ENCODE assay signal across 27 cellular contexts in the genomic region with DNA sequence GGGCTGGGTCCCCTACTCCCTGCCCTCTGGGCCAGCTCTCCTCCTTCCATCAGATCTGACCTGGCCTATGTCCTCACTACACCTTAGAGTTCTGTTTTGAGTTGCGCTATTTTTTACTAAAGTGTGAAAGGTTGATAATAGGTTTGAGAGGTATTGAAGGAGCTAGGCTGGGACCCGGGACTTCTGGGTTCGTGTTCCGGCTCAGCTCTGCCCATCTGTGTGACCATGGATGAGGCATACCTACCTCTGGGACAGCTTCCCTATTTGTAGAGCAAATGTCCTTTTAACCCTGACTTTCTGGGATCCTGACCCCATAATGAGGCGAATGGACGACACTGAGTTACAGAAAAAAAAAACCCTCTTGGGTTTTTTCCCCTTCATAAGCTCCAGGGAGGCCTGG. TPM values are rescaled to one million over a fixed set of nuclear protein-coding genes. Genes with fewer than 3 reads are reported as not detected.
DNase-seq lines count a peak whose midpoint lies in the region; ATAC-seq and TF ChIP-seq lines count a peak whose summit lies in the region.
"Had no signal": no experiment of that assay in that cellular context is flagged by ENCODE, and none has a peak within 500 bp of the region (broad histone marks: within the 10 kb centered on the region; RNA-seq: fewer than 3 reads in every experiment).

No MANE protein-coding gene starts in this region.

- no peak overlapping the region for H3K4me3 Mint-ChIP-seq in activated CD8-positive, alpha-beta memory T cell treated with anti-CD3 and anti-CD28 coated beads, Interleukin-2, amount 10 ng/mL, durations not matched to agents 7 days and 5 days
- H3K4me3 Mint-ChIP-seq in CD14-positive monocyte (no peak overlapping the region), Caco-2 (ENCODE audit: unreplicated experiment) (no peak overlapping the region)
- H3K4me3 Mint-ChIP-seq: activated naive CD4-positive, alpha-beta T cell treated with anti-CD3 and anti-CD28 coated beads for 36 hours; memory B cell; stimulated activated naive CD8-positive, alpha-beta T cell treated with anti-CD3 and anti-CD28 coated beads, Interleukin-15, Interleukin-2, amounts not matched to agents 100 ng/mL and 50 ng/mL, for 24 hours had no signal

- no peaks in the 10 kb centered on the region for H3K4me1 ChIP-seq in sigmoid colon
- no peaks in the 10 kb centered on the region for H3K4me1 ChIP-seq in Caco-2
- H3K4me1 ChIP-seq: A549, esophagus squamous epithelium, heart right ventricle, prostate gland, vagina had no signal

- no peaks in the 10 kb centered on the region for H3K36me3 ChIP-seq in sigmoid colon
- H3K36me3 ChIP-seq in Caco-2 (ENCODE audit: control insufficient read depth, insufficient read depth, low read length) = no peaks in the 10 kb centered on the region
- H3K36me3 ChIP-seq: esophagus squamous epithelium, prostate gland, vagina had no signal

- no peak for TF ChIP-seq POLR2A in sigmoid colon (IDR thresholded peaks at IDR 0.05)

- no peak for TF ChIP-seq EP300 in sigmoid colon (IDR thresholded peaks at IDR 0.05)

- H3K36me3 Mint-ChIP-seq in activated CD8-positive, alpha-beta memory T cell treated with anti-CD3 and anti-CD28 coated beads, Interleukin-2, amount 10 ng/mL, durations not matched to agents 7 days and 5 days = peaks cover 64% of the 10 kb centered on the region
- H3K36me3 Mint-ChIP-seq in CD14-positive monocyte (peaks cover 2 to 7% of the 10 kb centered on the region in 2 donors), Caco-2 (ENCODE audit: insufficient read depth, unreplicated experiment) (no peaks in the 10 kb centered on the region)

- H3K27me3 Mint-ChIP-seq in activated CD8-positive, alpha-beta memory T cell treated with anti-CD3 and anti-CD28 coated beads, Interleukin-2, amount 10 ng/mL, durations not matched to agents 7 days and 5 days = no peaks in the 10 kb centered on the region
- H3K27me3 Mint-ChIP-seq in CD14-positive monocyte (ENCODE audit: low read depth in 3 of 3) (peaks cover 4 to 10% (median 8%) of the 10 kb centered on the region in 3 donors), Caco-2 (ENCODE audit: insufficient read depth, unreplicated experiment) (no peaks in the 10 kb centered on the region)
- H3K27me3 Mint-ChIP-seq: memory B cell; stimulated activated naive CD8-positive, alpha-beta T cell treated with anti-CD3 and anti-CD28 coated beads, Interleukin-15, Interleukin-2, amounts not matched to agents 100 ng/mL and 50 ng/mL, for 24 hours had no signal

- POLR2A ChIA-PET in Caco-2 (lab: Charles Lee) = no interaction called here

- ATAC-seq in activated CD8-positive, alpha-beta memory T cell treated with anti-CD3 and anti-CD28 coated beads, Interleukin-2, amount 10 ng/mL, durations not matched to agents 7 days and 5 days = no peak
- ATAC-seq: A549, heart right ventricle, PC-3, Right ventricle myocardium inferior, sciatic nerve had no signal

- no TSS peak for BruUV-seq in Caco-2 (replicated peaks; lab: Mats Ljungman, UMichigan)

- H3K9me3 ChIP-seq in sigmoid colon (no peaks in the 10 kb centered on the region), Caco-2 (no peaks in the 10 kb centered on the region)
- H3K9me3 ChIP-seq: A549, esophagus squamous epithelium, heart right ventricle, prostate gland, vagina had no signal

- peaks cover 0 to 7% (median 0%) of the 10 kb centered on the region in 3 donors for H3K27me3 ChIP-seq in sigmoid colon
- H3K27me3 ChIP-seq in Caco-2 (replicated peaks; ENCODE audit: control insufficient read depth, insufficient read depth, low read length) = no peaks in the 10 kb centered on the region
- H3K27me3 ChIP-seq: esophagus squamous epithelium, vagina had no signal

- peak; percentile 3 for DNase-seq in activated CD8-positive, alpha-beta memory T cell treated with anti-CD3 and anti-CD28 coated beads, Interleukin-2, amount 10 ng/mL, durations not matched to agents 7 days and 5 days
- DNase-seq in activated CD8-positive, alpha-beta memory T cell treated with anti-CD3 and anti-CD28 coated beads, Interleukin-2, amount 50 U/mL, for 48 hours = no peak
- DNase-seq in CD14-positive monocyte (ENCODE audit: low spot score) (peak; percentile 18), coronary artery (ENCODE audit: low spot score) (peak; percentile 9), sigmoid colon (peak; percentile 30), NAMALWA (ENCODE audit: low spot score) (no peak), Caco-2 (no peak), T1000 (lab: John Stamatoyannopoulos, UW) (no peak)
- DNase-seq: activated CD4-positive, alpha-beta T cell treated with anti-CD3 and anti-CD28 coated beads, Interleukin-2, amount 50 U/mL, for 1 hour; activated naive CD4-positive, alpha-beta T cell treated with anti-CD3 and anti-CD28 coated beads for 36 hours; anterior cingulate cortex; esophagus squamous epithelium; foreskin melanocyte; HCEC 1CT; heart right ventricle; NCI-H2029 treated with DMSO at 0.1 percent for 48 hours; NCI-H526; NK-92 treated with Interleukin-12 subunit alpha and Interleukin-12 subunit beta, amount 100 ng/mL, for 24 hours; PC-3 had no signal

- no peak overlapping the region for H3K27ac ChIP-seq in coronary artery
- H3K27ac ChIP-seq in sigmoid colon = no peak overlapping the region
- H3K27ac ChIP-seq: A549, esophagus squamous epithelium, heart right ventricle, prostate gland, vagina had no signal

- intact Hi-C loops in CD14-positive monocyte (cut with micrococcal nuclease) = no loop called here
- intact Hi-C loops in sigmoid colon (cut with DNase I) = no loop called here
- intact Hi-C loops in Caco-2 (cut with micrococcal nuclease; ENCODE audit: unreplicated experiment) = no loop called here

- H3K4me1 Mint-ChIP-seq in activated CD8-positive, alpha-beta memory T cell treated with anti-CD3 and anti-CD28 coated beads, Interleukin-2, amount 10 ng/mL, durations not matched to agents 7 days and 5 days = peaks cover 5% of the 10 kb centered on the region
- H3K4me1 Mint-ChIP-seq in CD14-positive monocyte (peaks cover 4% of the 10 kb centered on the region), Caco-2 (ENCODE audit: low read depth, unreplicated experiment) (no peaks in the 10 kb centered on the region)

- H3K27ac Mint-ChIP-seq in activated CD8-positive, alpha-beta memory T cell treated with anti-CD3 and anti-CD28 coated beads, Interleukin-2, amount 10 ng/mL, durations not matched to agents 7 days and 5 days = no peak overlapping the region
- H3K27ac Mint-ChIP-seq in CD14-positive monocyte (peak overlapping the region in 1 of 7 donors; percentile 57), Caco-2 (ENCODE audit: unreplicated experiment) (no peak overlapping the region)
- H3K27ac Mint-ChIP-seq: memory B cell; stimulated activated naive CD8-positive, alpha-beta T cell treated with anti-CD3 and anti-CD28 coated beads, Interleukin-15, Interleukin-2, amounts not matched to agents 100 ng/mL and 50 ng/mL, for 24 hours had no signal

- no peak for TF ChIP-seq CTCF in CD14-positive monocyte (IDR thresholded peaks at IDR 0.05)
- no peak for TF ChIP-seq CTCF in coronary artery (IDR thresholded peaks at IDR 0.05)
- TF ChIP-seq CTCF in sigmoid colon (IDR thresholded peaks at IDR 0.05) = no peak
- TF ChIP-seq CTCF in Caco-2 (IDR thresholded peaks at IDR 0.05; ENCODE audit: insufficient read depth in 1 of 2, low read depth in 1 of 2, low read length in 1 of 2, severe bottlenecking in 1 of 2, unreplicated experiment in 1 of 2) = no peak

- WGBS in sigmoid colon, 2 donors = 89% methylated on average over 6 of the region's 6 CpGs

- CTCF ChIA-PET in activated CD8-positive, alpha-beta memory T cell treated with anti-CD3 and anti-CD28 coated beads, Interleukin-2, amount 10 ng/mL, durations not matched to agents 7 days and 5 days (lab: Charles Lee) = no interaction called here
- CTCF ChIA-PET in Caco-2 (lab: Charles Lee) = interaction anchor here (0.5 kb wide), 1 partner anchor 361 kb away, joined by 3 read pairs; no protein-coding TSS in a partner anchor

- no peaks in the 10 kb centered on the region for H3K9me3 Mint-ChIP-seq in activated CD8-positive, alpha-beta memory T cell treated with anti-CD3 and anti-CD28 coated beads, Interleukin-2, amount 10 ng/mL, durations not matched to agents 7 days and 5 days (ENCODE audit: low read depth)
- H3K9me3 Mint-ChIP-seq in CD14-positive monocyte = peaks cover 0 to 2% (median 0%) of the 10 kb centered on the region in 7 donors
- no peaks in the 10 kb centered on the region for H3K9me3 Mint-ChIP-seq in Caco-2 (ENCODE audit: unreplicated experiment)
- H3K9me3 Mint-ChIP-seq: activated naive CD4-positive, alpha-beta T cell treated with anti-CD3 and anti-CD28 coated beads for 36 hours; memory B cell; stimulated activated naive CD8-positive, alpha-beta T cell treated with anti-CD3 and anti-CD28 coated beads, Interleukin-15, Interleukin-2, amounts not matched to agents 100 ng/mL and 50 ng/mL, for 24 hours had no signal

- H3K4me3 ChIP-seq in coronary artery (no peak overlapping the region), sigmoid colon (no peak overlapping the region), Caco-2 (ENCODE audit: low read depth, low read length) (no peak overlapping the region)
- H3K4me3 ChIP-seq: A549, esophagus squamous epithelium, heart right ventricle, prostate gland, vagina had no signal

RNA-seq across cellular contexts. Expression of a gene that starts 36.0 kb away (rescaled TPM):
- 10 to 100 TPM; 24.6 to 38.0 TPM for total RNA-seq in activated CD8-positive, alpha-beta memory T cell treated with anti-CD3 and anti-CD28 coated beads, Interleukin-2, amount 10 ng/mL, durations not matched to agents 7 days and 5 days
- polyA plus RNA-seq in CD14-positive monocyte (1 to 10 TPM; 1.0 to 1.7 TPM), sigmoid colon (1 to 10 TPM in 1 of 3 donors, under 1 TPM in 2; under 0.01 to 7.9 (median 0.23) TPM)
- total RNA-seq in sigmoid colon (under 1 TPM in 2 of 4 donors, not detected in 2; 0.27 to 0.28 TPM), Caco-2 (2022) (0.07 and 0.12 TPM in 2 replicates)
- total RNA-seq: HT-29 had no signal

Comparison
In these comparisons a context has a peak if more than half of its experiments do, and no peak if none do; other contexts are left out.
1. DNase-seq: peak in activated CD8-positive, alpha-beta memory T cell treated with anti-CD3 and anti-CD28 coated beads, Interleukin-2, amount 10 ng/mL, durations not matched to agents 7 days and 5 days (single experiment), CD14-positive monocyte (single experiment), coronary artery (single experiment) and sigmoid colon (single experiment); none in activated CD8-positive, alpha-beta memory T cell treated with anti-CD3 and anti-CD28 coated beads, Interleukin-2, amount 50 U/mL, for 48 hours (single experiment), NAMALWA (single experiment), Caco-2 (0 of 2) and T1000 (single experiment).
2. RNA of a gene that starts 36.0 kb away (total RNA-seq): 24.6 to 38.0 TPM in activated CD8-positive, alpha-beta memory T cell treated with anti-CD3 and anti-CD28 coated beads, Interleukin-2, amount 10 ng/mL, durations not matched to agents 7 days and 5 days; 0.27 to 0.28 TPM in sigmoid colon and 0.07 to 0.12 TPM in Caco-2; every median in the first group is over 10 times any median in the second.